Comparison of ENCODE assay signal across 17 cellular contexts in the genomic region with DNA sequence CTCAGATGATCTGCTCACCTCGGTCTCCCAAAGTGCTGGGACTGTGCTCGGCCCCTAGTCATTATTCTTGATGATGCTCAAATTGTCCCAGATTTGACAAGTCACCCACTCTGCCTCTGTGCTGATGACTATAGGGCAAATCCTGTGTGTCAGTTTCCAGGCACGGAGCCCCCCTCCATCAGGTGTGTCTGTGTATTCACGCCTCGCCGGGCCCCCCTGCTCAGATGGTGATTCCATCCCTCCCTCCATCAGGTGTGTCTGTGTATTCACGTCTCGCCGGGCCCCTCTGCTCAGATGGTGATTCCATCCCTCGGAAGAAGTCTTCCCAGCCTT. TPM values are rescaled to one million over a fixed set of nuclear protein-coding genes. Genes with fewer than 3 reads are reported as not detected.
DNase-seq lines count a peak whose midpoint lies in the region; TF ChIP-seq lines count a peak whose summit lies in the region.
"Had no signal": no experiment of that assay in that cellular context is flagged by ENCODE, and none has a peak within 500 bp of the region (broad histone marks: within the 10 kb centered on the region; RNA-seq: fewer than 3 reads in every experiment).

No MANE protein-coding gene starts in this region.

- H3K27me3 ChIP-seq in osteoblast (ENCODE audit: insufficient read depth, low read length) (peaks cover 7% of the 10 kb centered on the region), HAP-1 (ENCODE audit: low read depth) (peaks cover 29% of the 10 kb centered on the region)
- H3K27me3 ChIP-seq: cardiac muscle cell had no signal

- no peaks in the 10 kb centered on the region for H3K36me3 ChIP-seq in osteoblast (ENCODE audit: insufficient read depth, low read length)
- no peaks in the 10 kb centered on the region for H3K36me3 ChIP-seq in HAP-1 (replicated peaks)
- H3K36me3 ChIP-seq: cardiac muscle cell, stomach had no signal

- DNase-seq in activated CD8-positive, alpha-beta memory T cell treated with anti-CD3 and anti-CD28 coated beads, Interleukin-2, amount 50 U/mL, for 48 hours: peak; percentile 70
- no peak for DNase-seq in activated CD8-positive, alpha-beta memory T cell treated with anti-CD3 and anti-CD28 coated beads, Interleukin-2, amount 50 U/mL, for 4 hours
- DNase-seq in osteoblast (ENCODE audit: insufficient read length, low spot score, missing footprints) (peak; percentile 78), NCI-H446 treated with DMSO at 0.1 percent for 48 hours (lab: John Stamatoyannopoulos, UW) (no peak), HAP-1 (ENCODE audit: low spot score in 2 of 2) (no peak), T1000 (lab: John Stamatoyannopoulos, UW) (no peak)
- DNase-seq: ACHN; Caco-2; effector CD4-positive, alpha-beta T cell; kidney glomerular epithelial cell; NCI-H1092; NCI-H2171 treated with DMSO at 0.1 percent for 48 hours; stomach had no signal

- no peaks in the 10 kb centered on the region for H3K36me3 Mint-ChIP-seq in activated naive CD8-positive, alpha-beta T cell

- no peaks in the 10 kb centered on the region for H3K79me2 ChIP-seq in osteoblast (ENCODE audit: insufficient read depth, low read length)

- H3K4me3 ChIP-seq in osteoblast (ENCODE audit: insufficient read depth, low read length) (no peak overlapping the region), HAP-1 (no peak overlapping the region)
- H3K4me3 ChIP-seq: cardiac muscle cell, smooth muscle cell, stomach had no signal

- no peaks in the 10 kb centered on the region for H3K9me3 Mint-ChIP-seq in activated naive CD8-positive, alpha-beta T cell (ENCODE audit: low read depth)

- no peak overlapping the region for H3K4me2 ChIP-seq in osteoblast (ENCODE audit: insufficient read depth, low read length)
- H3K4me2 ChIP-seq: smooth muscle cell had no signal

- no peak overlapping the region for H2AFZ ChIP-seq in osteoblast (ENCODE audit: low read length)

- peak overlapping the region; percentile 95 for H3K27ac Mint-ChIP-seq in activated naive CD8-positive, alpha-beta T cell

- no peak for TF ChIP-seq CTCF in osteoblast (IDR thresholded peaks at IDR 0.05; ENCODE audit: extremely low read depth, low read depth, low read length)

- peaks cover 6% of the 10 kb centered on the region for H3K4me1 ChIP-seq in osteoblast (ENCODE audit: insufficient read depth, low read length)
- H3K4me1 ChIP-seq in HAP-1: no peaks in the 10 kb centered on the region

- peak; percentile 29 for TF ChIP-seq POLR2A in GM19099 (IDR thresholded peaks at IDR 0.05; ENCODE audit: extremely low read depth, insufficient read length, low read depth)

- H3K4me3 Mint-ChIP-seq in activated naive CD8-positive, alpha-beta T cell: peak overlapping the region; percentile 58

- H3K9me3 ChIP-seq in osteoblast (ENCODE audit: low read depth, low read length): no peaks in the 10 kb centered on the region
- no peaks in the 10 kb centered on the region for H3K9me3 ChIP-seq in HAP-1
- H3K9me3 ChIP-seq: Caco-2, stomach had no signal

- H3K4me1 Mint-ChIP-seq in activated naive CD8-positive, alpha-beta T cell (ENCODE audit: low read depth): peaks cover 54% of the 10 kb centered on the region

- in situ Hi-C loops in HAP-1 (cut with MboI; ENCODE audit: low sequenced_read_pairs): no loop called here

- no peak overlapping the region for H3K27ac ChIP-seq in osteoblast (ENCODE audit: low read depth, low read length)
- H3K27ac ChIP-seq: cardiac muscle cell had no signal

- no peaks in the 10 kb centered on the region for H4K20me1 ChIP-seq in osteoblast (ENCODE audit: insufficient read depth, low read length)

- no peaks in the 10 kb centered on the region for H3K27me3 Mint-ChIP-seq in activated naive CD8-positive, alpha-beta T cell

RNA-seq across cellular contexts. Expression of a gene that starts 4.3 kb away (rescaled TPM):
- total RNA-seq in osteoblast: under 0.01 TPM in 2 replicates
- total RNA-seq: Caco-2 had no signal

RNA-seq across cellular contexts. Expression of a gene that starts 48.6 kb away (rescaled TPM):
- 13.3 and 13.8 TPM in 2 replicates for total RNA-seq in osteoblast

Comparison
In these comparisons a context has a peak if more than half of its experiments do, and no peak if none do; other contexts are left out.
1. DNase-seq: peak in activated CD8-positive, alpha-beta memory T cell treated with anti-CD3 and anti-CD28 coated beads, Interleukin-2, amount 50 U/mL, for 48 hours (single experiment) and osteoblast (single experiment); none in activated CD8-positive, alpha-beta memory T cell treated with anti-CD3 and anti-CD28 coated beads, Interleukin-2, amount 50 U/mL, for 4 hours (single experiment), NCI-H446 treated with DMSO at 0.1 percent for 48 hours (single experiment), HAP-1 (0 of 2) and T1000 (single experiment).